In the genomic region with DNA sequence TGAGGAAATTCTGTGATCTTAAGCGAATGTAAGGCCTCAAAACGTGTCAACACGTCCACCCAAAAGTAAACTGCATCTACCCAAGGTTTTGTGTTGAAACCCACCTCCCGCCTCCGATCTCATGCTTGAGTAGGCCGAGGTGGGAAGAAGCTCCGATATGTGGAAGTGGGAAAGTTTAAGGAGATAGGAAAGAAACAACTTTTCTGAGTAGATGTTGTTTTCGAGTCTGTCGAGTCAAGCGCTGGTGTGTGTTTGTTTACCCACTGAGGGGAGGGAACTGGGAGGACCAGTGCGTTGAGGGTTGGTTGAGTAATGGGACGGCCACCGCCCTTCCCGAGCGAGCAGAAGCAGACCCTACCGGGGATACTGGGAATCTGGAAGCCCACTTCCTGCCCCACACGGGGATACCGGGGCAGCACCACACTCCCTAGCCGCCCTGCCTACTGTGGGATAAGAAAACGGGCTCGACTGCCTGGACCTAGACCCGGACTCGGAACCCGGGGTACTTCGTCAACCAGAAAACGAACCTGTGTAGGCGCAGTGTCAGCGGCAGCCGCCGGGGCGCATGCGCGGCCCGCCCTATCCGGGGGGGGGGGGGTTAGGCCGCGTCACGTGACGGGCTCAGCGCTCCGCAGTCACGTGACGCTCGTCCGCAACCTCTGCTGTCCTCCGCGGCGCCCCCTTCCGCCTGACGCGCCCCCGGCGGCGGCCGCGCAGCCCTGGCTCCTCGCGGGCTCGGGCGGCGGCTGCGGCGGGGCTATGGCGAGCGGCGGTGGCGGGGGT, we compare ENCODE assay signal across 8 cellular contexts. TPM values are rescaled to one million over a fixed set of nuclear protein-coding genes. Genes with fewer than 3 reads are reported as not detected.
DNase-seq lines count a peak whose midpoint lies in the region; ATAC-seq and TF ChIP-seq lines count a peak whose summit lies in the region.

A gene with protein sequence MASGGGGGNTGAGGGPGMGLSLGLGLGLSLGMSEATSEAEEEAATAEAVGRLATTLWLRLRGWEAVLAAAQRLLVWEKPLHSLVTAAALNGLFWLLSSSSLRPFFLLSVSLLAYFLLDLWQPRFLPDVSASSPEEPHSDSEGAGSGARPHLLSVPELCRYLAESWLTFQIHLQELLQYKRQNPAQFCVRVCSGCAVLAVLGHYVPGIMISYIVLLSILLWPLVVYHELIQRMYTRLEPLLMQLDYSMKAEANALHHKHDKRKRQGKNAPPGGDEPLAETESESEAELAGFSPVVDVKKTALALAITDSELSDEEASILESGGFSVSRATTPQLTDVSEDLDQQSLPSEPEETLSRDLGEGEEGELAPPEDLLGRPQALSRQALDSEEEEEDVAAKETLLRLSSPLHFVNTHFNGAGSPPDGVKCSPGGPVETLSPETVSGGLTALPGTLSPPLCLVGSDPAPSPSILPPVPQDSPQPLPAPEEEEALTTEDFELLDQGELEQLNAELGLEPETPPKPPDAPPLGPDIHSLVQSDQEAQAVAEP (plus strand): TSS at position 682 of the 783 bp plus-strand sequence. CDS start 78 bp downstream, at position 760.

- peak within 1 kb of the TSS; percentile 100 for H3K4me2 ChIP-seq in GM23248 (ENCODE audit: unreplicated experiment)

- peak within 1 kb of the TSS; percentile 95 for H3K9ac ChIP-seq in GM23248

- ATAC-seq in foreskin keratinocyte: peak; percentile 75

- H3K27me3 ChIP-seq in GM23248 (replicated peaks; ENCODE audit: insufficient read depth) (no peaks in the 10 kb centered on the region), foreskin keratinocyte (no peaks in the 10 kb centered on the region), neuron (ENCODE audit: insufficient read depth, low read length) (no peaks in the 10 kb centered on the region)

- H3F3A ChIP-seq in GM23248 (ENCODE audit: insufficient read depth): peaks cover 6% of the 10 kb centered on the region; the same call in 1 of the 2 replicates

- TF ChIP-seq CTCF in foreskin keratinocyte (conservative IDR thresholded peaks at IDR 0.05) (peak; percentile 59), subcutaneous adipose tissue (IDR thresholded peaks at IDR 0.05; ENCODE audit: low read depth) (no peak)

- H3K4me1 ChIP-seq in GM23248 (ENCODE audit: insufficient read depth): peaks cover 22% of the 10 kb centered on the region
- H3K4me1 ChIP-seq in foreskin keratinocyte: peaks cover 4% of the 10 kb centered on the region
- H3K4me1 ChIP-seq in neuron (ENCODE audit: insufficient read depth, low read length): peaks cover 21% of the 10 kb centered on the region

- WGBS in GM23248 (ENCODE audit: low coverage in 1 of 2, low lambda C conversion rate in 2 of 2, missing lambda C conversion rate in 2 of 2), 2 experiments: 0 to 1% methylated on average over 44 to 54 of the region's 67 CpGs

- DNase-seq in Daoy (ENCODE audit: low read depth) (peak; percentile 93), GM23248 (peak; percentile 98), M059J (ENCODE audit: low read depth) (peak; percentile 82), SIG-M5 treated with dmso at 0.1 percent for 504 hours (lab: John Stamatoyannopoulos, UW; ENCODE audit: unreplicated experiment) (peak; percentile 85), activated gamma-delta T cell treated with Interleukin-2 at 50 U/mL for 16 hours (peak; percentile 78), foreskin keratinocyte (peak; percentile 78 to 91)

- peaks cover 34% of the 10 kb centered on the region; the same call in 1 of the 2 replicates for H3K36me3 ChIP-seq in GM23248 (ENCODE audit: low read depth)
- H3K36me3 ChIP-seq in neuron (ENCODE audit: insufficient read depth, low read length): peaks cover 51% of the 10 kb centered on the region

- peaks cover 49% of the 10 kb centered on the region for H3K79me2 ChIP-seq in GM23248 (ENCODE audit: insufficient read depth)

- in situ Hi-C loops in GM23248 (cut with MboI): no loop called here

- H2AFZ ChIP-seq in GM23248: peak within 1 kb of the TSS; percentile 79
- peak within 1 kb of the TSS; percentile 74 for H2AFZ ChIP-seq in neuron (ENCODE audit: low read depth, low read length)

- H4K20me1 ChIP-seq in GM23248 (ENCODE audit: insufficient read depth): no peaks in the 10 kb centered on the region; the same call in 1 of the 2 replicates

- H3K9me3 ChIP-seq in GM23248 (ENCODE audit: low read depth) (no peaks in the 10 kb centered on the region), neuron (ENCODE audit: low read length) (no peaks in the 10 kb centered on the region)

- H3K27ac ChIP-seq in GM23248 (peak within 1 kb of the TSS; percentile 98), foreskin keratinocyte (peak within 1 kb of the TSS; percentile 96)

- no peaks in the 10 kb centered on the region for H3K9me2 ChIP-seq in GM23248 (ENCODE audit: insufficient read depth)

- H3K4me3 ChIP-seq in GM23248 (peak within 1 kb of the TSS; percentile 92), neuron (ENCODE audit: low read length) (peak within 1 kb of the TSS; percentile 73)

RNA-seq across cellular contexts. Expression of the gene that starts here (rescaled TPM):
- total RNA-seq in Daoy (2014; rRNA removed; shearing (Covaris generic)): 33.3 and 48.8 TPM in 2 replicates
- 98.9 and 120 TPM in 2 replicates for total RNA-seq in GM23248 (2014; rRNA removed; shearing (Covaris generic))
- polyA plus RNA-seq in GM23248 (2016; fragmentation: Nextera tagmentation; extraction: Ambion mirVana): 20.7 and 21.5 TPM in 2 replicates
- 54.9 and 66.6 TPM in 2 replicates for total RNA-seq in M059J (2014; rRNA removed; shearing (Covaris generic))
- total RNA-seq in foreskin keratinocyte: 38.0 and 43.8 TPM in 2 replicates
- polyA plus RNA-seq in foreskin keratinocyte: 39.4 and 40.4 TPM in 2 replicates
- 10 to 100 TPM; 30.7 to 67.0 (median 62.9) TPM for total RNA-seq in subcutaneous adipose tissue

Comparison
In these comparisons a context has a peak if more than half of its experiments do, and no peak if none do; other contexts are left out.
1. Peak in every context shown above with its lines: DNase-seq, ATAC-seq, H3K4me3 ChIP-seq and H3K27ac ChIP-seq.